Comparison of ENCODE assay signal across 1 cellular context in genomic region chr5:134874831-134875655, GRCh38.
A peak's percentile ranks its signal among the peaks of the same experiment; 100 is the strongest.
TF ChIP-seq lines count a peak whose summit lies in the region.

No MANE protein-coding gene starts in this region.

TF ChIP-seq in endothelial cell of umbilical vein, 7 proteins besides CTCF, POLR2A, EP300 and RAD21:
- TF ChIP-seq MYC (IDR thresholded peaks at IDR 0.05; ENCODE audit: low read depth, low read length) (no peak), POLR2AphosphoS5 (IDR thresholded peaks at IDR 0.05; ENCODE audit: insufficient read depth, low read depth, low read length) (no peak), FOS (IDR thresholded peaks at IDR 0.05; ENCODE audit: borderline replicate concordance, insufficient read depth, low read length) (peak; percentile 77), JUN (IDR thresholded peaks at IDR 0.05; ENCODE audit: borderline replicate concordance, insufficient read depth, insufficient read length, low read depth) (peak; percentile 69), GATA2 (IDR thresholded peaks at IDR 0.05; ENCODE audit: insufficient read depth, insufficient read length, low read depth, low read length) (no peak), EZH2 (IDR thresholded peaks at IDR 0.05; ENCODE audit: borderline replicate concordance, low read depth, low read length, severe bottlenecking) (no peak)
- TF ChIP-seq, protein P1, sequence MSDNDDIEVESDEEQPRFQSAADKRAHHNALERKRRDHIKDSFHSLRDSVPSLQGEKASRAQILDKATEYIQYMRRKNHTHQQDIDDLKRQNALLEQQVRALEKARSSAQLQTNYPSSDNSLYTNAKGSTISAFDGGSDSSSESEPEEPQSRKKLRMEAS (IDR thresholded peaks at IDR 0.05; ENCODE audit: insufficient read depth, insufficient read length): no peak
TF ChIP-seq in endothelial cell of umbilical vein: peak in this region for 2.
